ENCODE assay signal across 10 cellular contexts in the genomic region with DNA sequence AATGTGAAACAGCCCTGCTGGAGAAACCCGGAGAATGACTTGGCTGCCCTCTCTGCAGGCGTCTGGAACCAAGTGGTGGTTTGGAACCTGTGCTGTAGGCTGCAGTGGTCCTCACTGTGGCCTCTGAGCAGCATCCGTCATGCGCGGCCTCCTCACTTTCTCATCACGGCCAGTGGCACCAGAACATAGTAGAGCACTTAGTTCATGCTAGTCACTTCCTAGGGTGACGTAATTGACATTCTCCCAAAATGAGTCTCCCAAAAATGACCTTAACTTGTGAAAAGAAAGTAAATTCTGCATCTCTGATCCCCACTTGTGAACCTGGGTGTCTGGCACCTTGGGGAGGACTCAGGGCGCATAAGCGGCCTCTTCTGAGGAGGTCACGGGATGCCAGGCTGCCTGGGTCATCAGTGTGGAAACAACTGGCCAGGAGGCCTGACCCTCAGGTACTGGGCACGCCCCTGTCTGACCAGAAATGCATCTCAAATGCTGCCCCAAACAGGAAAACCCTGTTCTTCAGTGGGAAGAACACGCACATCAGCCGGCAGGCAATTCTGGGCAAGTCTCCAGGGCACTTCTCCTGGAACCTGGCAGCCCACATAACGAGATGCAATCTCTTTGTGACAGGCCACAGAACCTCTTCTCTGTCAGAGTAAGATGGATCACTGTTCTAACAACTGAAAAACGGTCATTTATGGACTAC. TPM values are rescaled to one million over a fixed set of nuclear protein-coding genes. Genes with fewer than 3 reads are reported as not detected.
DNase-seq lines count a peak whose midpoint lies in the region; ATAC-seq and TF ChIP-seq lines count a peak whose summit lies in the region.
"Had no signal": no experiment of that assay in that cellular context is flagged by ENCODE, and none has a peak within 500 bp of the region (broad histone marks: within the 10 kb centered on the region; RNA-seq: fewer than 3 reads in every experiment).

No MANE protein-coding gene starts in this region.

- no peak for TF ChIP-seq CTCF in upper lobe of right lung (IDR thresholded peaks at IDR 0.05)

- DNase-seq in activated CD4-positive, alpha-beta T cell treated with anti-CD3 and anti-CD28 coated beads, Interleukin-2, amount 10 ng/mL, durations not matched to agents 7 days and 5 days, result no peak
- no peak for DNase-seq in activated CD4-positive, alpha-beta T cell treated with anti-CD3 and anti-CD28 coated beads for 1 hour
- DNase-seq in SHP77 (lab: John Stamatoyannopoulos, UW), result peak; percentile 32 to 70
- DNase-seq in fibroblast of peridontal ligament (ENCODE audit: extremely low read depth), result peak; percentile 75
- DNase-seq in upper lobe of right lung, result no peak
- no peak for DNase-seq in activated CD4-positive, alpha-beta T cell treated with anti-CD3 and anti-CD28 coated beads for 36 hours
- DNase-seq in effector memory CD8-positive, alpha-beta T cell, result no peak
- DNase-seq: stimulated activated CD4-positive, alpha-beta T cell treated with anti-CD3 and anti-CD28 coated beads, Interleukin-15, amount 100 ng/mL, for 24 hours had no signal

- peak; percentile 25 for ATAC-seq in upper lobe of right lung
- ATAC-seq in GM18511 (IDR thresholded peaks at IDR 0.05; ENCODE audit: unreplicated experiment), result no peak
- ATAC-seq in activated CD4-positive, alpha-beta T cell treated with anti-CD3 and anti-CD28 coated beads for 36 hours, result no peak
- no peak for ATAC-seq in effector memory CD8-positive, alpha-beta T cell (replicated peaks)

- H3K36me3 Mint-ChIP-seq in activated CD4-positive, alpha-beta T cell treated with anti-CD3 and anti-CD28 coated beads, Interleukin-2, amount 10 ng/mL, durations not matched to agents 7 days and 5 days (ENCODE audit: low read depth), result no peaks in the 10 kb centered on the region
- H3K36me3 Mint-ChIP-seq in activated CD4-positive, alpha-beta T cell treated with anti-CD3 and anti-CD28 coated beads for 36 hours (ENCODE audit: low read depth), result no peaks in the 10 kb centered on the region
- no peaks in the 10 kb centered on the region for H3K36me3 Mint-ChIP-seq in effector memory CD8-positive, alpha-beta T cell (ENCODE audit: insufficient read depth)

- H3K4me1 ChIP-seq in upper lobe of right lung, result peaks cover 10% of the 10 kb centered on the region

- no peaks in the 10 kb centered on the region for H3K27me3 ChIP-seq in upper lobe of right lung

- peaks cover 11% of the 10 kb centered on the region for H3K27me3 Mint-ChIP-seq in activated CD4-positive, alpha-beta T cell treated with anti-CD3 and anti-CD28 coated beads, Interleukin-2, amount 10 ng/mL, durations not matched to agents 7 days and 5 days
- H3K27me3 Mint-ChIP-seq in activated CD4-positive, alpha-beta T cell treated with anti-CD3 and anti-CD28 coated beads for 36 hours, result peaks cover 9% of the 10 kb centered on the region
- H3K27me3 Mint-ChIP-seq in effector memory CD8-positive, alpha-beta T cell, result peaks cover 8 to 26% of the 10 kb centered on the region in 2 donors

- no peak overlapping the region for H3K4me3 Mint-ChIP-seq in activated CD4-positive, alpha-beta T cell treated with anti-CD3 and anti-CD28 coated beads, Interleukin-2, amount 10 ng/mL, durations not matched to agents 7 days and 5 days
- H3K4me3 Mint-ChIP-seq in activated CD4-positive, alpha-beta T cell treated with anti-CD3 and anti-CD28 coated beads for 36 hours, result no peak overlapping the region
- no peak overlapping the region for H3K4me3 Mint-ChIP-seq in effector memory CD8-positive, alpha-beta T cell

- POLR2A ChIA-PET in activated CD4-positive, alpha-beta T cell treated with anti-CD3 and anti-CD28 coated beads, Interleukin-2, amount 10 ng/mL, durations not matched to agents 7 days and 5 days (lab: Charles Lee), result no interaction called here
- POLR2A ChIA-PET in activated CD4-positive, alpha-beta T cell treated with anti-CD3 and anti-CD28 coated beads for 36 hours (lab: Charles Lee), result interaction anchor here (0.6 kb wide), 2 partner anchors 121 to 180 kb away, joined by 3 to 7 read pairs; no protein-coding TSS in a partner anchor

- peak overlapping the region; percentile 13 for H3K27ac Mint-ChIP-seq in activated CD4-positive, alpha-beta T cell treated with anti-CD3 and anti-CD28 coated beads, Interleukin-2, amount 10 ng/mL, durations not matched to agents 7 days and 5 days
- H3K27ac Mint-ChIP-seq in activated CD4-positive, alpha-beta T cell treated with anti-CD3 and anti-CD28 coated beads for 36 hours, result no peak overlapping the region
- no peak overlapping the region for H3K27ac Mint-ChIP-seq in effector memory CD8-positive, alpha-beta T cell

- intact Hi-C loops in upper lobe of right lung (cut with DNase I), result no loop called here
- intact Hi-C loops in activated CD4-positive, alpha-beta T cell treated with anti-CD3 and anti-CD28 coated beads for 36 hours (cut with DNase I, micrococcal nuclease), result no loop called here

- no peaks in the 10 kb centered on the region for H3K9me3 ChIP-seq in upper lobe of right lung

- peaks cover 9% of the 10 kb centered on the region for H3K4me1 Mint-ChIP-seq in activated CD4-positive, alpha-beta T cell treated with anti-CD3 and anti-CD28 coated beads, Interleukin-2, amount 10 ng/mL, durations not matched to agents 7 days and 5 days
- H3K4me1 Mint-ChIP-seq in activated CD4-positive, alpha-beta T cell treated with anti-CD3 and anti-CD28 coated beads for 36 hours, result peaks cover 4% of the 10 kb centered on the region
- H3K4me1 Mint-ChIP-seq in effector memory CD8-positive, alpha-beta T cell (ENCODE audit: low read depth in 2 of 2), result peaks cover 0 to 4% of the 10 kb centered on the region in 2 donors

- no peaks in the 10 kb centered on the region for H3K9me3 Mint-ChIP-seq in activated CD4-positive, alpha-beta T cell treated with anti-CD3 and anti-CD28 coated beads, Interleukin-2, amount 10 ng/mL, durations not matched to agents 7 days and 5 days
- no peaks in the 10 kb centered on the region for H3K9me3 Mint-ChIP-seq in activated CD4-positive, alpha-beta T cell treated with anti-CD3 and anti-CD28 coated beads for 36 hours (ENCODE audit: low read depth)
- no peaks in the 10 kb centered on the region for H3K9me3 Mint-ChIP-seq in effector memory CD8-positive, alpha-beta T cell

- CTCF ChIA-PET in activated CD4-positive, alpha-beta T cell treated with anti-CD3 and anti-CD28 coated beads, Interleukin-2, amount 10 ng/mL, durations not matched to agents 7 days and 5 days (lab: Charles Lee), result interaction anchor here (0.6 to 0.9 kb wide), 2 partner anchors 13 to 147 kb away, joined by 4 to 10 read pairs; no protein-coding TSS in a partner anchor
- CTCF ChIA-PET in activated CD4-positive, alpha-beta T cell treated with anti-CD3 and anti-CD28 coated beads for 36 hours (lab: Charles Lee), result interaction anchor here (0.6 to 2.8 kb wide), 2 partner anchors 12 to 345 kb away, joined by 5 to 10 read pairs; no protein-coding TSS in a partner anchor

- no peak overlapping the region for H3K27ac ChIP-seq in upper lobe of right lung
- H3K27ac ChIP-seq: C4-2B had no signal

- no peaks in the 10 kb centered on the region for H3K36me3 ChIP-seq in upper lobe of right lung

- no peak overlapping the region for H3K4me3 ChIP-seq in upper lobe of right lung

RNA-seq across cellular contexts. Expression of gene SPTLC1, which starts 36.6 kb away (rescaled TPM):
- total RNA-seq in activated CD4-positive, alpha-beta T cell treated with anti-CD3 and anti-CD28 coated beads, Interleukin-2, amount 10 ng/mL, durations not matched to agents 7 days and 5 days, result 10 to 100 TPM; 51.2 to 59.2 TPM
- total RNA-seq in upper lobe of right lung, result 66.5 TPM
- 10 to 100 TPM; 45.9 to 46.6 TPM for total RNA-seq in activated CD4-positive, alpha-beta T cell treated with anti-CD3 and anti-CD28 coated beads for 36 hours

Comparison
In these comparisons a context has a peak if more than half of its experiments do, and no peak if none do; other contexts are left out.
1. DNase-seq: peak in SHP77 (2 of 2) and fibroblast of peridontal ligament (single experiment); none in activated CD4-positive, alpha-beta T cell treated with anti-CD3 and anti-CD28 coated beads, Interleukin-2, amount 10 ng/mL, durations not matched to agents 7 days and 5 days (single experiment), activated CD4-positive, alpha-beta T cell treated with anti-CD3 and anti-CD28 coated beads for 1 hour (single experiment), upper lobe of right lung (single experiment), activated CD4-positive, alpha-beta T cell treated with anti-CD3 and anti-CD28 coated beads for 36 hours (single experiment) and effector memory CD8-positive, alpha-beta T cell (0 of 3).